11 cellular contexts compared by ENCODE assay signal in the genomic region with DNA sequence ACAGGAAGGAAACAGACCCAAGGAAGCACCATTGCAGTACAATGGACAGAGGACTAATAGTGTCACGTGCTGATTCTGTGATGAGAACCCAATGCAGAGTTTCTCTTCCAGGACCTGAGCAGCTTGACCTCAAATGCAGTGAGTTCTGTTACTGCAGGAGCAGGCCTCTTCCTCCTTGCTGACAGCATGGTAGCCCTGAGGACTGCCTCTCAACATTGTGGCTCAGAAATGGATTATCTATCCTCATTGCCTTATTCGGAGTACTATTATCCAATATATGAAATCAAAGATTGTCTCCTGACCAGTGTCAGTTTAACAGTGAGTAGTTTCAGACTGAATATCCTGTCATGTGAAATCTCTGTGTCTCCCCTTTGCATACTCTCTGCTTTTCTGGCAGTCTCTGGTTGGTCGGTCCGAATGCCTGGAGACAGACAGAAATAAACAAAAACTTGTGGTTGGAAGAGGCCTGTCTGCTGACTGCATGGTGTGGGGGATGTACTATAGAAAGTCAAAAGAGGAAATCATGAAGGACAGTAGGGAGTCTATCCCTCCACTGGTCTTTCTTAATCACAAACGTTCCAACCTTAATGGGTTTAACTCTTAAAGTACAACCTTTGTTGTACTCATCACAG. TPM values are rescaled to one million over a fixed set of nuclear protein-coding genes. Genes with fewer than 3 reads are reported as not detected.
DNase-seq lines count a peak whose midpoint lies in the region; ATAC-seq lines count a peak whose summit lies in the region.
"Had no signal": no experiment of that assay in that cellular context is flagged by ENCODE, and none has a peak within 500 bp of the region (broad histone marks: within the 10 kb centered on the region; RNA-seq: fewer than 3 reads in every experiment).

No MANE protein-coding gene starts in this region.

- no CpG with 5 or more reads among the region's 5 CpGs for WGBS in mesendoderm (ENCODE audit: extremely low coverage, insufficient coverage, low lambda C conversion rate)

- peak; percentile 70 for ATAC-seq in GM18520 (IDR thresholded peaks at IDR 0.05; ENCODE audit: unreplicated experiment)
- ATAC-seq in GM21786 (IDR thresholded peaks at IDR 0.05; ENCODE audit: unreplicated experiment), result peak; percentile 94
- peak; percentile 81 for ATAC-seq in HG03575 (IDR thresholded peaks at IDR 0.05; ENCODE audit: extremely low read depth, insufficient number of reproducible peaks, low FRiP score, unreplicated experiment)
- ATAC-seq in left lobe of liver, result peak; percentile 18

- no peak overlapping the region for H2BK5ac ChIP-seq in mesendoderm (ENCODE audit: low read length)

- H3K36me3 ChIP-seq in mesendoderm (ENCODE audit: control insufficient read depth, insufficient read depth, low read length), result no peaks in the 10 kb centered on the region
- H3K36me3 ChIP-seq: neutrophil had no signal

- H3K23ac ChIP-seq in mesendoderm (ENCODE audit: low read length), result no peak overlapping the region

- H3K4me1 ChIP-seq in mesendoderm (ENCODE audit: control insufficient read depth, low read depth, low read length), result no peaks in the 10 kb centered on the region

- no peak overlapping the region for H4K5ac ChIP-seq in mesendoderm (ENCODE audit: low read length)

- no peak overlapping the region for H3K9ac ChIP-seq in mesendoderm (ENCODE audit: low read length)

- H3K79me2 ChIP-seq in mesendoderm (ENCODE audit: control insufficient read depth, insufficient read depth, low read length), result no peaks in the 10 kb centered on the region

- no peak overlapping the region for H4K8ac ChIP-seq in mesendoderm (ENCODE audit: low read depth, low read length)

- H3K4ac ChIP-seq in mesendoderm (ENCODE audit: low read depth, low read length), result no peak overlapping the region

- H3K27ac ChIP-seq in mesendoderm (ENCODE audit: low read depth, low read length), result no peak overlapping the region
- H3K27ac ChIP-seq: neutrophil had no signal

- H3K4me3 ChIP-seq in mesendoderm (ENCODE audit: low read length), result no peak overlapping the region

- no peak overlapping the region for H2BK15ac ChIP-seq in mesendoderm (replicated peaks; ENCODE audit: low read depth)

- no peaks in the 10 kb centered on the region for H3K27me3 ChIP-seq in mesendoderm (ENCODE audit: insufficient read depth, low read length, poor library complexity)
- H3K27me3 ChIP-seq: neutrophil had no signal

- H3K4me2 ChIP-seq in mesendoderm (ENCODE audit: low read length), result no peak overlapping the region

- H2AK5ac ChIP-seq in mesendoderm (ENCODE audit: low read length), result no peak overlapping the region

- no peak overlapping the region for H3K18ac ChIP-seq in mesendoderm (ENCODE audit: low read length)

- no peak overlapping the region for H3K56ac ChIP-seq in mesendoderm (ENCODE audit: low read length)

- no peak overlapping the region for H2BK120ac ChIP-seq in mesendoderm (ENCODE audit: low read depth, low read length)

- no peak for DNase-seq in left lobe of liver (ENCODE audit: low spot score)
- no peak for DNase-seq in NCI-H1105 (lab: John Stamatoyannopoulos, UW)
- no peak for DNase-seq in activated T-cell treated with anti-CD3 and anti-CD28 coated beads for 4 hours
- DNase-seq in mesendoderm, result no peak
- DNase-seq in DMS79 (lab: John Stamatoyannopoulos, UW), result no peak
- DNase-seq: erythroblast, NCI-H446 treated with DMSO at 0.1 percent for 48 hours had no signal

- H3K79me1 ChIP-seq in mesendoderm (ENCODE audit: low read length), result no peaks in the 10 kb centered on the region

RNA-seq across cellular contexts. Expression of a gene that starts 6.9 kb away (rescaled TPM):
- 0.43 TPM for total RNA-seq in left lobe of liver
- polyA plus RNA-seq in mesendoderm (2013, experiment 1 of 2), result not detected
- not detected for polyA plus RNA-seq in mesendoderm (2013, experiment 2 of 2)

RNA-seq across cellular contexts. Expression of a gene that starts 11.1 kb away (rescaled TPM):
- total RNA-seq in left lobe of liver, result 13.7 TPM
- 0.04 TPM for polyA plus RNA-seq in mesendoderm (2013, experiment 1 of 2)
- polyA plus RNA-seq in mesendoderm (2013, experiment 2 of 2), result not detected

RNA-seq across cellular contexts. Expression of a gene that starts 40.0 kb away (rescaled TPM):
- total RNA-seq in left lobe of liver, result not detected
- polyA plus RNA-seq in mesendoderm (2013, experiment 1 of 2), result not detected
- polyA plus RNA-seq in mesendoderm (2013, experiment 2 of 2), result not detected

Comparison
In these comparisons a context has a peak if more than half of its experiments do, and no peak if none do; other contexts are left out.
1. ATAC-seq: peak in every context shown above with its lines; median percentile 94 in GM21786; 81 in HG03575; 70 in GM18520; 18 in left lobe of liver.